In the genomic region with DNA sequence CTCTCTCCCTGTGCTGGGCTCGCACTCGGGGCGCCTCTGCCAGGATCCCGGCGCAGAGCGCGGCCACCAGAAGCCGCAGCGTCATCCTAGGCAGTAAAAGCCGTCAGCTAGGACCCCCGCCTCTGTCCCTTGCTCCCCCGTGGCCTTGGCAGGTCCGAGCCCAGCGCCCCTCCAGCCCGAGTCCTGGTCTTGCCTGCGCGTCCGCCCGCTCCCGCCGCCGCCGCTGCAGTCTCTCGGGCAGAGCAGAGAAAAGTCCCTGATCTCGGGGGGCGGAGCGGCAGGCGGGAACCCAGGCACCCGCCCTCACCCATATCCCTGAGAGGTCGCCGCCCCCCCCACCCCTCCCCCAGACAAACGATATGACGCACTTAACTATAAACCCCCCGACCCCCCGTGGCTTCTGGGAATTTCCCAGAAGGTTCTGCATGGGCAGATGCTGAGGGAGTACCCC, we compare ENCODE assay signal across 9 cellular contexts. TPM values are rescaled to one million over a fixed set of nuclear protein-coding genes. Genes with fewer than 3 reads are reported as not detected.
DNase-seq lines count a peak whose midpoint lies in the region; ATAC-seq and TF ChIP-seq lines count a peak whose summit lies in the region.
"Had no signal": no experiment of that assay in that cellular context is flagged by ENCODE, and none has a peak within 500 bp of the region (broad histone marks: within the 10 kb centered on the region; RNA-seq: fewer than 3 reads in every experiment).

Gene COL7A1, minus strand, starts transcription at position 255 of the 451 bp plus-strand sequence. Its CDS starts 170 bp downstream, at position 85.

- H3K27ac Mint-ChIP-seq in stimulated activated memory B cell treated with anti-CD40 and anti-IgM and Interleukin-4, amounts not matched to agents 10 μg/mL and 1 μg/mL and 100 μg/mL, for 72 hours = no peak within 1 kb of the TSS

- peaks cover 23% of the 10 kb centered on the region for H3K36me3 Mint-ChIP-seq in stimulated activated memory B cell treated with anti-CD40 and anti-IgM and Interleukin-4, amounts not matched to agents 10 μg/mL and 1 μg/mL and 100 μg/mL, for 72 hours

- H3K27me3 Mint-ChIP-seq in stimulated activated memory B cell treated with anti-CD40 and anti-IgM and Interleukin-4, amounts not matched to agents 10 μg/mL and 1 μg/mL and 100 μg/mL, for 72 hours = peaks cover 24% of the 10 kb centered on the region

- intact Hi-C loops in breast epithelium (cut with DNase I; ENCODE audit: low total_unique reads) = no loop called here

- ATAC-seq in stimulated activated memory B cell treated with anti-CD40 and anti-IgM and Interleukin-4, amounts not matched to agents 10 μg/mL and 1 μg/mL and 100 μg/mL, for 72 hours = no peak

- H3K4me1 ChIP-seq in breast epithelium = peaks cover 9 to 15% of the 10 kb centered on the region in 2 donors
- H3K4me1 ChIP-seq in iPS-18a (ENCODE audit: control insufficient read depth, low read depth, low read length) = peaks cover 6% of the 10 kb centered on the region

- H3K27ac ChIP-seq in breast epithelium (peak within 1 kb of the TSS; percentile 91 to 94), iPS-18a (ENCODE audit: low read length) (no peak within 1 kb of the TSS)

- H3K4me3 ChIP-seq in breast epithelium = peak within 1 kb of the TSS; percentile 33 to 74 (median 56)
- peak within 1 kb of the TSS; percentile 15 for H3K4me3 ChIP-seq in iPS-18a (ENCODE audit: low read length)

- TF ChIP-seq POLR2A in breast epithelium (IDR thresholded peaks at IDR 0.05) = no peak

- H3K9me3 ChIP-seq in breast epithelium = no peaks in the 10 kb centered on the region
- no peaks in the 10 kb centered on the region for H3K9me3 ChIP-seq in iPS-18a (ENCODE audit: control insufficient read depth, low read depth, low read length)

- no peaks in the 10 kb centered on the region for H3K9me3 Mint-ChIP-seq in stimulated activated memory B cell treated with anti-CD40 and anti-IgM and Interleukin-4, amounts not matched to agents 10 μg/mL and 1 μg/mL and 100 μg/mL, for 72 hours

- H3K27me3 ChIP-seq in breast epithelium = peaks cover 0 to 2% of the 10 kb centered on the region in 2 donors
- no peaks in the 10 kb centered on the region for H3K27me3 ChIP-seq in iPS-18a (ENCODE audit: control insufficient read depth, insufficient read depth, low read length)

- DNase-seq in HPDE6-E6E7 (ENCODE audit: extremely low spot score) = peak; percentile 13
- no peak for DNase-seq in breast epithelium (ENCODE audit: low spot score in 2 of 2)
- no peak for DNase-seq in NCI-H226
- DNase-seq in NCI-H2107 (lab: John Stamatoyannopoulos, UW) = no peak
- no peak for DNase-seq in NCI-H1436 (lab: John Stamatoyannopoulos, UW)
- no peak for DNase-seq in activated CD4-positive, alpha-beta T cell treated with anti-CD3 and anti-CD28 coated beads, Interleukin-2, amount 50 U/mL, for 1 hour
- DNase-seq: central memory CD4-positive, alpha-beta T cell had no signal

- H3K4me1 Mint-ChIP-seq in stimulated activated memory B cell treated with anti-CD40 and anti-IgM and Interleukin-4, amounts not matched to agents 10 μg/mL and 1 μg/mL and 100 μg/mL, for 72 hours = peaks cover 13% of the 10 kb centered on the region

- TF ChIP-seq CTCF in breast epithelium (IDR thresholded peaks at IDR 0.05) = no peak

- peak within 1 kb of the TSS; percentile 20 for H3K9ac ChIP-seq in iPS-18a (ENCODE audit: low read length)

- peak within 1 kb of the TSS; percentile 38 for H3K4me3 Mint-ChIP-seq in stimulated activated memory B cell treated with anti-CD40 and anti-IgM and Interleukin-4, amounts not matched to agents 10 μg/mL and 1 μg/mL and 100 μg/mL, for 72 hours

- H3K36me3 ChIP-seq in breast epithelium = no peaks in the 10 kb centered on the region
- H3K36me3 ChIP-seq in iPS-18a (ENCODE audit: control insufficient read depth, low read depth, low read length) = peaks cover 30% of the 10 kb centered on the region

RNA-seq across cellular contexts. Expression of gene COL7A1, which starts in this region (rescaled TPM):
- total RNA-seq in breast epithelium = 10 to 100 TPM in 2 of 3 donors, under 1 TPM in 1; 0.48 to 18.6 (median 12.5) TPM
